Comparison of ENCODE assay signal across 35 cellular contexts in the genomic region with DNA sequence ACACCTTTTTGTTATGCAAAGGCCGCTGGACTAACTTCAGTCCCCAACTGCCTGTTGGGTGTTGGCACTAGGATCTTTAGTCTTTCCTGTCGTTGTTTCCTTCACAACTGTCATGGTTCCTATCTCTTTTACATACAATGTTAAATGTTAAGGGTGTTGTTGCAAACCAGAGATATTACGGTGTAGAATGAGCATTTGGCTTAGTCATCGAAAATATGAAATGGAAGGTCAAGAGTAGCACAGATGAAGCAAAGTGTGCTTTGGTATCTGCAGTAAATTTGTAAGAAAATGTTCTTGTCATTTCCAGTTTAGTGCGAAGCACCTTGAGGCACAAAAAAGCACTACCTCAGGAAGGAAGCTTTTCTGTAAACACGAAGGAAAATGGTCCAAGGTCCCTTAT.
DNase-seq lines count a peak whose midpoint lies in the region; ATAC-seq, FAIRE-seq and TF ChIP-seq lines count a peak whose summit lies in the region.
"Had no signal": no experiment of that assay in that cellular context is flagged by ENCODE, and none has a peak within 500 bp of the region (broad histone marks: within the 10 kb centered on the region; RNA-seq: fewer than 3 reads in every experiment).

No MANE protein-coding gene starts in this region.

- CTCF ChIA-PET in HepG2 (lab: Yijun Ruan, JAX; ENCODE audit: low intra/inter-chr PET ratio, low total read pairs), result no interaction called here

- FAIRE-seq in HepG2 (lab: Jason Lieb, UNC), result no peak
- FAIRE-seq in HTR-8/SVneo (lab: Jason Lieb, UNC), result peak; percentile 28
- FAIRE-seq: A204.1, A549, D721Med had no signal

- no peak for TF ChIP-seq RAD21 in HepG2 (CRISPR knock-in tag; IDR thresholded peaks at IDR 0.05)

- intact Hi-C loops in HepG2 (cut with micrococcal nuclease; ENCODE audit: unreplicated experiment), result no loop called here
- intact Hi-C loops in right lobe of liver (cut with DNase I), result no loop called here

- no peak overlapping the region for H2AFZ ChIP-seq in HepG2 (ENCODE audit: low read length)

- no peak overlapping the region for H3K9ac ChIP-seq in HepG2 (ENCODE audit: insufficient read depth, low read depth, low read length)
- H3K9ac ChIP-seq: BLaER1; BLaER1 treated with 17β-estradiol and CSF1 and Interleukin-3, amounts not matched to agents 10 nM and 100 nM had no signal

- no peak for TF ChIP-seq EP300 in HepG2 (IDR thresholded peaks at IDR 0.05; ENCODE audit: low read depth in 2 of 2, low read length in 2 of 2)
- TF ChIP-seq EP300 in HepG2 (CRISPR knock-in tag; IDR thresholded peaks at IDR 0.05; ENCODE audit: borderline replicate concordance), result no peak

- H3K4me1 Mint-ChIP-seq in progenitor cell of endocrine pancreas (ENCODE audit: low read depth), result peaks cover 5% of the 10 kb centered on the region
- H3K4me1 Mint-ChIP-seq: B cell; CD14-positive monocyte; CD4-positive, alpha-beta memory T cell; CD4-positive, CD25-positive, alpha-beta regulatory T cell; CD8-positive, alpha-beta memory T cell had no signal

- TF ChIP-seq POLR2A in HepG2 (IDR thresholded peaks at IDR 0.05; ENCODE audit: insufficient read depth in 1 of 2, low read depth in 2 of 2, low read length in 2 of 2) (no peak), right lobe of liver (IDR thresholded peaks at IDR 0.05) (no peak)

- WGBS in HepG2 (ENCODE audit: low lambda C conversion rate), result 5% methylated on average over 6 of the region's 6 CpGs
- 59% methylated on average over 6 of the region's 6 CpGs for WGBS in right lobe of liver (ENCODE audit: insufficient coverage, low coverage, low lambda C conversion rate, missing lambda C conversion rate)

- no peaks in the 10 kb centered on the region for H3K9me3 Mint-ChIP-seq in progenitor cell of endocrine pancreas (ENCODE audit: low read depth)

- H3K4me2 ChIP-seq in HepG2 (ENCODE audit: low read depth, low read length), result no peak overlapping the region
- H3K4me2 ChIP-seq: A549; BLaER1; BLaER1 treated with 17β-estradiol and CSF1 and Interleukin-3, amounts not matched to agents 10 nM and 100 nM had no signal

- no peak overlapping the region for H3K4me3 Mint-ChIP-seq in progenitor cell of endocrine pancreas (ENCODE audit: low read depth)
- H3K4me3 Mint-ChIP-seq: B cell; CD14-positive monocyte; CD4-positive, alpha-beta memory T cell; CD4-positive, alpha-beta T cell; CD4-positive, CD25-positive, alpha-beta regulatory T cell; CD8-positive, alpha-beta memory T cell; CD8-positive, alpha-beta T cell had no signal

- peak overlapping the region; percentile 60 for H3K27ac Mint-ChIP-seq in progenitor cell of endocrine pancreas
- H3K27ac Mint-ChIP-seq: B cell; CD14-positive monocyte; CD4-positive, alpha-beta memory T cell; CD4-positive, alpha-beta T cell; CD4-positive, CD25-positive, alpha-beta regulatory T cell; CD8-positive, alpha-beta memory T cell; CD8-positive, alpha-beta T cell had no signal

- H3K4me3 ChIP-seq in HepG2 (replicated peaks in 1 of 3; ENCODE audit: insufficient read depth in 1 of 3, low read depth in 2 of 3, low read length in 3 of 3) (no peak overlapping the region), right lobe of liver (no peak overlapping the region)
- H3K4me3 ChIP-seq: A549; BLaER1; BLaER1 treated with 17β-estradiol and CSF1 and Interleukin-3, amounts not matched to agents 10 nM and 100 nM had no signal

- H3K36me3 ChIP-seq in HepG2 (replicated peaks in 1 of 2; ENCODE audit: control insufficient read depth in 1 of 2, insufficient read depth in 2 of 2, low read length in 2 of 2), result no peaks in the 10 kb centered on the region
- H3K36me3 ChIP-seq in right lobe of liver, result no peaks in the 10 kb centered on the region
- H3K36me3 ChIP-seq: BE2C; BLaER1; BLaER1 treated with 17β-estradiol and CSF1 and Interleukin-3, amounts not matched to agents 10 nM and 100 nM had no signal

- H3K4me1 ChIP-seq in HepG2 (ENCODE audit: insufficient read depth, low read length), result no peaks in the 10 kb centered on the region
- H3K4me1 ChIP-seq in right lobe of liver, result no peaks in the 10 kb centered on the region
- H3K4me1 ChIP-seq: A549; BE2C; BLaER1; BLaER1 treated with 17β-estradiol and CSF1 and Interleukin-3, amounts not matched to agents 10 nM and 100 nM; Caco-2 had no signal

- H4K20me1 ChIP-seq in HepG2 (ENCODE audit: insufficient read depth, low read length), result no peaks in the 10 kb centered on the region
- H4K20me1 ChIP-seq: BLaER1; BLaER1 treated with 17β-estradiol and CSF1 and Interleukin-3, amounts not matched to agents 10 nM and 100 nM had no signal

- no peak for DNase-seq in HepG2 (ENCODE audit: low spot score)
- no peak for DNase-seq in right lobe of liver
- DNase-seq in HTR-8/SVneo (ENCODE audit: insufficient read length, low spot score), result no peak
- DNase-seq in progenitor cell of endocrine pancreas (ENCODE audit: low spot score, unreplicated experiment), result no peak
- no peak for DNase-seq in ureter (ENCODE audit: low spot score)
- DNase-seq: 8988T; ACHN; AML-193; BE2C; C1 segment of cervical spinal cord; Caco-2; Calu3; CD4-positive, alpha-beta memory T cell; CD4-positive, alpha-beta T cell; CD4-positive, CD25-positive, alpha-beta regulatory T cell; CD8-positive, alpha-beta memory T cell; CD8-positive, alpha-beta T cell; COR-L47; DMS 273 treated with DMSO at 0.1 percent for 48 hours; DMS153; DMS53; DMS79; DMS79 treated with DMSO at 0.1 percent for 48 hours; DND-41; EL had no signal

- no peaks in the 10 kb centered on the region for H3K27me3 Mint-ChIP-seq in progenitor cell of endocrine pancreas
- H3K27me3 Mint-ChIP-seq: B cell; CD4-positive, alpha-beta memory T cell; CD4-positive, alpha-beta T cell; CD4-positive, CD25-positive, alpha-beta regulatory T cell; CD8-positive, alpha-beta memory T cell had no signal

- no peak overlapping the region for H3K27ac ChIP-seq in HepG2 (ENCODE audit: extremely low read length, insufficient read depth, low read length)
- no peak overlapping the region for H3K27ac ChIP-seq in right lobe of liver
- H3K27ac ChIP-seq: 22Rv1; A549; BLaER1; BLaER1 treated with 17β-estradiol and CSF1 and Interleukin-3, amounts not matched to agents 10 nM and 100 nM; C4-2B had no signal

- H3K9me3 ChIP-seq in HepG2 (ENCODE audit: low read length) (peaks cover 83% of the 10 kb centered on the region), right lobe of liver (peaks cover 0 to 3% (median 0%) of the 10 kb centered on the region in 4 donors)
- H3K9me3 ChIP-seq: A549, BE2C, Caco-2 had no signal

- POLR2A ChIA-PET in HepG2 (lab: Yijun Ruan, JAX), result no interaction called here

- H3K79me2 ChIP-seq in HepG2 (ENCODE audit: insufficient read depth, low read length), result no peaks in the 10 kb centered on the region

- H3K36me3 Mint-ChIP-seq in progenitor cell of endocrine pancreas (ENCODE audit: insufficient read depth), result no peaks in the 10 kb centered on the region
- H3K36me3 Mint-ChIP-seq: CD14-positive monocyte; CD4-positive, alpha-beta memory T cell; CD4-positive, CD25-positive, alpha-beta regulatory T cell; CD8-positive, alpha-beta memory T cell; CD8-positive, alpha-beta T cell had no signal

- H3K27me3 ChIP-seq in HepG2 (ENCODE audit: control insufficient read depth in 1 of 2, insufficient read depth in 2 of 2, low read length in 2 of 2), result no peaks in the 10 kb centered on the region
- H3K27me3 ChIP-seq in right lobe of liver, result no peaks in the 10 kb centered on the region
- H3K27me3 ChIP-seq: BE2C; BLaER1; BLaER1 treated with 17β-estradiol and CSF1 and Interleukin-3, amounts not matched to agents 10 nM and 100 nM had no signal

- no TSS peak for BruUV-seq in HepG2 (replicated peaks; lab: Mats Ljungman, UMichigan)

- TF ChIP-seq CTCF in HepG2 (CRISPR knock-in tag; IDR thresholded peaks at IDR 0.05) (no peak), right lobe of liver (IDR thresholded peaks at IDR 0.05) (no peak), progenitor cell of endocrine pancreas (IDR thresholded peaks at IDR 0.05; ENCODE audit: unreplicated experiment) (no peak)

- in situ Hi-C loops in HepG2 (cut with HindIII; ENCODE audit: extremely low pct_ligation_motif_present, low pct_unique_long_range_greater_than_20kb), result no loop called here

- ATAC-seq in HepG2, result no peak
- no peak for ATAC-seq in right lobe of liver
- ATAC-seq in GM18870 (IDR thresholded peaks at IDR 0.05; ENCODE audit: unreplicated experiment), result no peak
- ATAC-seq: A549; CD8-positive, alpha-beta T cell had no signal

TF ChIP-seq in HepG2, 621 proteins besides CTCF, POLR2A, EP300 and RAD21:
- TF ChIP-seq MAFK (conservative IDR thresholded peaks at IDR 0.05 in 1 of 2, IDR thresholded peaks at IDR 0.05 in 1 of 2; ENCODE audit: low read length in 2 of 2) (peak; percentile 71 to 74), RFXAP (CRISPR knock-in tag; IDR thresholded peaks at IDR 0.05; ENCODE audit: borderline replicate concordance) (no peak), MAFF (IDR thresholded peaks at IDR 0.05; ENCODE audit: low read depth, low read length) (peak; percentile 68)
